5 cellular contexts compared by ENCODE assay signal in the genomic region with DNA sequence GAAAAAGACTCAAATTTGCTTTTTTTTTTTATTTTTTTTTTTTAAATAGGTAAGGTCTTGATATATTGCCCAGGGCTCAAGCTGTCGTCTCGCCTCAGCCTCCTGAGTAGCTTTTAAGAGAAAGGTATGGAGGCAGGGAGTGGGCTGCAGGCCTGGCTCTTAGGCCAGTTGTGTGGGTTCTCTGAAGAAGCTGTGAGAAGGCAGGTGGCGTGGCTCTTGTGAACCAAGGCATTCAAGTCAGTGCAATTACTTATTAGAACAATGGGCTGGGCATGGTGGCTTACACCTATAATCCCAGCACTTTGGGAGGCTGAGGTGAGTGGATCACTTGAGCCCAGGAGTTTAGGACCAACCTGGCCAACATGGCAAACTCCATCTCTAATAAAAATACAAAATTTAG.
"Had no signal": no experiment of that assay in that cellular context is flagged by ENCODE, and none has a peak within 500 bp of the region (broad histone marks: within the 10 kb centered on the region; RNA-seq: fewer than 3 reads in every experiment).

No MANE protein-coding gene starts in this region.

- H3K4me1 Mint-ChIP-seq: IgD-negative memory B cell had no signal

- H3K27ac ChIP-seq: HL-60 had no signal

- H3K36me3 Mint-ChIP-seq: IgD-negative memory B cell had no signal

- H3K4me3 Mint-ChIP-seq: IgD-negative memory B cell had no signal

- H3K4me3 ChIP-seq: K562 had no signal

- DNase-seq: IMR-90, KBM-7 had no signal

- H3K27ac Mint-ChIP-seq: IgD-negative memory B cell had no signal
